ENCODE assay signal across 12 cellular contexts in genomic region chr20:10369723-10370090, GRCh38.
DNase-seq lines count a peak whose midpoint lies in the region; ATAC-seq and TF ChIP-seq lines count a peak whose summit lies in the region.
"Had no signal": no experiment of that assay in that cellular context is flagged by ENCODE, and none has a peak within 500 bp of the region (broad histone marks: within the 10 kb centered on the region; RNA-seq: fewer than 3 reads in every experiment).

No MANE protein-coding gene starts in this region.

- H3K27ac ChIP-seq in A673 (ENCODE audit: low read depth, low read length, poor library complexity, severe bottlenecking) (no peak overlapping the region), body of pancreas (peak overlapping the region in 2 of 4 donors; percentile 51 to 64), liver (ENCODE audit: low read depth in 1 of 2, low read length in 2 of 2) (peak overlapping the region; percentile 17 to 56), esophagus squamous epithelium (no peak overlapping the region)
- H3K27ac ChIP-seq: tibial artery had no signal

- no peaks in the 10 kb centered on the region for H3K36me3 ChIP-seq in A673 (ENCODE audit: insufficient read depth, low read length, poor library complexity, severe bottlenecking)
- no peaks in the 10 kb centered on the region for H3K36me3 ChIP-seq in body of pancreas (replicated peaks in 1 of 2; ENCODE audit: insufficient read depth in 1 of 2, low read depth in 2 of 2)
- H3K36me3 ChIP-seq in liver (ENCODE audit: control insufficient read depth in 4 of 4, insufficient read depth in 3 of 4, low read depth in 1 of 4, low read length in 3 of 4), result no peaks in the 10 kb centered on the region
- H3K36me3 ChIP-seq in esophagus squamous epithelium, result no peaks in the 10 kb centered on the region
- H3K36me3 ChIP-seq: tibial artery had no signal

- CTCF ChIA-PET in A673 (lab: Charles Lee), result no interaction called here

- peaks cover 11% of the 10 kb centered on the region for H3K4me1 ChIP-seq in A673 (ENCODE audit: insufficient read depth, low read length, poor library complexity, severe bottlenecking)
- H3K4me1 ChIP-seq in body of pancreas, result peaks cover 20% of the 10 kb centered on the region
- peaks cover 9 to 62% (median 44%) of the 10 kb centered on the region in 4 donors for H3K4me1 ChIP-seq in liver (ENCODE audit: control insufficient read depth in 4 of 4, insufficient read depth in 4 of 4, low read length in 3 of 4)
- no peaks in the 10 kb centered on the region for H3K4me1 ChIP-seq in esophagus squamous epithelium

- DNase-seq in A673 (ENCODE audit: low spot score) (peak; percentile 39), body of pancreas (peak in 2 of 4 donors; percentile 7 to 13), esophagus squamous epithelium (lab: John Stamatoyannopoulos, UW) (no peak), NAMALWA (ENCODE audit: low spot score) (no peak), anterior cingulate cortex (lab: John Stamatoyannopoulos, UW) (no peak)
- DNase-seq: effector CD8-positive, alpha-beta T cell; NCI-H1694; tibial artery had no signal

- no peaks in the 10 kb centered on the region for H3K9me3 ChIP-seq in A673 (ENCODE audit: low read depth, low read length, poor library complexity, severe bottlenecking)
- H3K9me3 ChIP-seq in body of pancreas, result no peaks in the 10 kb centered on the region
- H3K9me3 ChIP-seq in liver (ENCODE audit: control insufficient read depth in 4 of 4, low read length in 3 of 4), result no peaks in the 10 kb centered on the region
- no peaks in the 10 kb centered on the region for H3K9me3 ChIP-seq in esophagus squamous epithelium
- H3K9me3 ChIP-seq: tibial artery had no signal

- intact Hi-C loops in A673 (cut with micrococcal nuclease; ENCODE audit: unreplicated experiment) (no loop called here), body of pancreas (cut with DNase I) (no loop called here), esophagus squamous epithelium (cut with DNase I) (no loop called here)

- H3K4me3 ChIP-seq in A673 (ENCODE audit: low read depth, low read length, poor library complexity, severe bottlenecking), result no peak overlapping the region
- no peak overlapping the region for H3K4me3 ChIP-seq in body of pancreas
- peak overlapping the region in 2 of 3 donors; percentile 20 to 31 for H3K4me3 ChIP-seq in liver (ENCODE audit: low read depth in 1 of 3, low read length in 3 of 3)
- H3K4me3 ChIP-seq in esophagus squamous epithelium, result no peak overlapping the region
- H3K4me3 ChIP-seq: tibial artery had no signal

- ATAC-seq in body of pancreas (peak; percentile 18), HG03135 (IDR thresholded peaks at IDR 0.05; ENCODE audit: unreplicated experiment) (no peak)
- ATAC-seq: sciatic nerve had no signal

- WGBS in body of pancreas, 2 donors, result 27 to 29% methylated on average over 4 of the region's 4 CpGs
- 15% methylated on average over 4 of the region's 4 CpGs for WGBS in liver
- 11 to 22% methylated on average over 4 of the region's 4 CpGs for WGBS in esophagus squamous epithelium, 2 donors

- no peak for TF ChIP-seq RAD21 in Ishikawa (IDR thresholded peaks at IDR 0.05; ENCODE audit: low read depth)
- no peak for TF ChIP-seq RAD21 in liver (IDR thresholded peaks at IDR 0.05)

- BruUV-seq in A673 (replicated peaks; lab: Mats Ljungman, UMichigan), result no TSS peak

- TF ChIP-seq POLR2A in body of pancreas (IDR thresholded peaks at IDR 0.05) (no peak), esophagus squamous epithelium (IDR thresholded peaks at IDR 0.05) (no peak)

- H3K9ac ChIP-seq in liver (ENCODE audit: low read depth in 1 of 2, low read length in 2 of 2), result peak overlapping the region in 1 of 2 donors; percentile 28

- H3K27me3 ChIP-seq in A673 (replicated peaks; ENCODE audit: insufficient read depth, low read depth, low read length, poor library complexity), result no peaks in the 10 kb centered on the region
- no peaks in the 10 kb centered on the region for H3K27me3 ChIP-seq in body of pancreas
- H3K27me3 ChIP-seq in liver (ENCODE audit: control insufficient read depth in 4 of 4, insufficient read depth in 4 of 4, low read length in 3 of 4), result no peaks in the 10 kb centered on the region
- no peaks in the 10 kb centered on the region for H3K27me3 ChIP-seq in esophagus squamous epithelium
- H3K27me3 ChIP-seq: tibial artery had no signal

- TF ChIP-seq CTCF in A673 (conservative IDR thresholded peaks at IDR 0.05; ENCODE audit: low read depth, low read length) (no peak), body of pancreas (IDR thresholded peaks at IDR 0.05) (no peak), liver (IDR thresholded peaks at IDR 0.05; ENCODE audit: low read depth, low read length, missing input control) (no peak), esophagus squamous epithelium (IDR thresholded peaks at IDR 0.05) (no peak)

- TF ChIP-seq EP300 in Ishikawa (IDR thresholded peaks at IDR 0.05; ENCODE audit: borderline replicate concordance), result no peak

- POLR2A ChIA-PET in A673 (lab: Charles Lee; ENCODE audit: low non-redundant PET), result no interaction called here

TF ChIP-seq in Ishikawa, 13 proteins besides CTCF, POLR2A, EP300 and RAD21:
- TF ChIP-seq CEBPB (IDR thresholded peaks at IDR 0.05), result no peak
- peak; percentile 67 for TF ChIP-seq NFIC (IDR thresholded peaks at IDR 0.05)
TF ChIP-seq in Ishikawa: peak in this region for 1.

TF ChIP-seq in liver, 16 proteins besides CTCF, POLR2A, EP300 and RAD21:
- TF ChIP-seq EGR1 (IDR thresholded peaks at IDR 0.05; ENCODE audit: low read depth in 2 of 2), result no peak
- TF ChIP-seq FOXA1 (IDR thresholded peaks at IDR 0.05), result no peak
- TF ChIP-seq MAX (IDR thresholded peaks at IDR 0.05), result no peak
- no peak for TF ChIP-seq TAF1 (conservative IDR thresholded peaks at IDR 0.05)
- no peak for TF ChIP-seq YY1 (IDR thresholded peaks at IDR 0.05)
- TF ChIP-seq FOXA2 (IDR thresholded peaks at IDR 0.05), result no peak
- no peak for TF ChIP-seq SP1 (IDR thresholded peaks at IDR 0.05)
- TF ChIP-seq GABPA (IDR thresholded peaks at IDR 0.05 in 1 of 2, conservative IDR thresholded peaks at IDR 0.05 in 1 of 2), result no peak
- TF ChIP-seq HNF4G (IDR thresholded peaks at IDR 0.05), result no peak
- no peak for TF ChIP-seq REST (IDR thresholded peaks at IDR 0.05)
- TF ChIP-seq JUND (IDR thresholded peaks at IDR 0.05), result no peak
- no peak for TF ChIP-seq NR2F2 (IDR thresholded peaks at IDR 0.05)
- no peak for TF ChIP-seq HNF4A (conservative IDR thresholded peaks at IDR 0.05)
- no peak for TF ChIP-seq ZBTB33 (IDR thresholded peaks at IDR 0.05)
- no peak for TF ChIP-seq ATF3 (IDR thresholded peaks at IDR 0.05)
- no peak for TF ChIP-seq RXRA (IDR thresholded peaks at IDR 0.05)

Comparison
In these comparisons a context has a peak if more than half of its experiments do, and no peak if none do; other contexts are left out.
1. H3K27ac ChIP-seq: peak in liver (2 of 2); none in A673 (single experiment) and esophagus squamous epithelium (0 of 4).
2. H3K4me3 ChIP-seq: peak in liver (2 of 3); none in A673 (single experiment), body of pancreas (0 of 2) and esophagus squamous epithelium (0 of 4).